29 cellular contexts compared by ENCODE assay signal in genomic region chr3:172164620-172165362, GRCh38.
"Had no signal": no experiment of that assay in that cellular context is flagged by ENCODE, and none has a peak within 500 bp of the region (broad histone marks: within the 10 kb centered on the region; RNA-seq: fewer than 3 reads in every experiment).

No MANE protein-coding gene starts in this region.

- FAIRE-seq: endothelial cell of umbilical vein had no signal

- H3K36me3 ChIP-seq: colonic mucosa, esophagus muscularis mucosa, gastroesophageal sphincter, ovary, suprapubic skin, transverse colon, vagina had no signal

- DNase-seq: colonic mucosa; effector CD8-positive, alpha-beta T cell; endodermal cell; foreskin keratinocyte; heart left ventricle; hippocampal formation; left cardiac atrium; left lung; mesendoderm; midbrain; naive thymus-derived CD4-positive, alpha-beta T cell; nephron progenitor cell; occipital lobe; ovary; posterior cingulate gyrus; psoas muscle; right cardiac atrium; stimulated activated CD4-positive, alpha-beta T cell treated with anti-CD3 and anti-CD28 coated beads, Interleukin-15, amount 100 ng/mL, for 24 hours; stimulated activated CD4-positive, alpha-beta T cell treated with anti-CD3 and anti-CD28 coated beads, Interleukin-2, amount 100 ng/mL, for 48 hours; stimulated activated naive B cell treated with anti-CD40 and anti-IgM and Interleukin-4, amounts not matched to agents 10 μg/mL and 1 μg/mL and 100 μg/mL, for 72 hours; transverse colon had no signal

- H3K27ac Mint-ChIP-seq: dendritic cell treated with granulocyte-macrophage colony-stimulating factor and Interleukin-4, amounts not matched to agents 40 ng/mL and 50 ng/mL, for 4 days; endodermal cell; naive thymus-derived CD4-positive, alpha-beta T cell; nephron progenitor cell; stimulated activated naive B cell treated with anti-CD40 and anti-IgM and Interleukin-4, amounts not matched to agents 10 μg/mL and 1 μg/mL and 100 μg/mL, for 72 hours; stimulated activated naive CD8-positive, alpha-beta T cell treated with anti-CD3 and anti-CD28 coated beads, Interleukin-15, Interleukin-2, amounts not matched to agents 100 ng/mL and 50 ng/mL, for 24 hours had no signal

- H3K27me3 ChIP-seq: colonic mucosa, esophagus muscularis mucosa, foreskin keratinocyte, gastroesophageal sphincter, heart left ventricle, left lung, ovary, suprapubic skin, transverse colon, vagina had no signal

- H3K4me3 Mint-ChIP-seq: dendritic cell treated with granulocyte-macrophage colony-stimulating factor and Interleukin-4, amounts not matched to agents 40 ng/mL and 50 ng/mL, for 4 days; endodermal cell; naive thymus-derived CD4-positive, alpha-beta T cell; nephron progenitor cell; stimulated activated naive B cell treated with anti-CD40 and anti-IgM and Interleukin-4, amounts not matched to agents 10 μg/mL and 1 μg/mL and 100 μg/mL, for 72 hours; stimulated activated naive CD8-positive, alpha-beta T cell treated with anti-CD3 and anti-CD28 coated beads, Interleukin-15, Interleukin-2, amounts not matched to agents 100 ng/mL and 50 ng/mL, for 24 hours had no signal

- H3K27me3 Mint-ChIP-seq: dendritic cell treated with granulocyte-macrophage colony-stimulating factor and Interleukin-4, amounts not matched to agents 40 ng/mL and 50 ng/mL, for 4 days; naive thymus-derived CD4-positive, alpha-beta T cell; stimulated activated naive B cell treated with anti-CD40 and anti-IgM and Interleukin-4, amounts not matched to agents 10 μg/mL and 1 μg/mL and 100 μg/mL, for 72 hours; stimulated activated naive CD8-positive, alpha-beta T cell treated with anti-CD3 and anti-CD28 coated beads, Interleukin-15, Interleukin-2, amounts not matched to agents 100 ng/mL and 50 ng/mL, for 24 hours had no signal

- ATAC-seq: foreskin keratinocyte; gastroesophageal sphincter; heart left ventricle; left cardiac atrium; left lung; naive thymus-derived CD4-positive, alpha-beta T cell; psoas muscle; right cardiac atrium; stimulated activated naive B cell treated with anti-CD40 and anti-IgM and Interleukin-4, amounts not matched to agents 10 μg/mL and 1 μg/mL and 100 μg/mL, for 72 hours had no signal

- H3K27ac ChIP-seq: colonic mucosa, esophagus muscularis mucosa, foreskin keratinocyte, gastroesophageal sphincter, heart left ventricle, left lung, ovary, psoas muscle, skin epidermis, suprapubic skin, transverse colon, vagina had no signal

- H3K4me3 ChIP-seq: colonic mucosa, esophagus muscularis mucosa, gastroesophageal sphincter, heart left ventricle, left lung, ovary, psoas muscle, skin epidermis, suprapubic skin, transverse colon, vagina had no signal

- H3K9me3 Mint-ChIP-seq: dendritic cell treated with granulocyte-macrophage colony-stimulating factor and Interleukin-4, amounts not matched to agents 40 ng/mL and 50 ng/mL, for 4 days; endodermal cell; naive thymus-derived CD4-positive, alpha-beta T cell; nephron progenitor cell; stimulated activated naive B cell treated with anti-CD40 and anti-IgM and Interleukin-4, amounts not matched to agents 10 μg/mL and 1 μg/mL and 100 μg/mL, for 72 hours; stimulated activated naive CD8-positive, alpha-beta T cell treated with anti-CD3 and anti-CD28 coated beads, Interleukin-15, Interleukin-2, amounts not matched to agents 100 ng/mL and 50 ng/mL, for 24 hours had no signal

- H3K9me3 ChIP-seq: colonic mucosa, esophagus muscularis mucosa, gastroesophageal sphincter, heart left ventricle, left lung, ovary, psoas muscle, suprapubic skin, transverse colon, vagina had no signal
